Comparison of ENCODE assay signal across 8 cellular contexts in the genomic region with DNA sequence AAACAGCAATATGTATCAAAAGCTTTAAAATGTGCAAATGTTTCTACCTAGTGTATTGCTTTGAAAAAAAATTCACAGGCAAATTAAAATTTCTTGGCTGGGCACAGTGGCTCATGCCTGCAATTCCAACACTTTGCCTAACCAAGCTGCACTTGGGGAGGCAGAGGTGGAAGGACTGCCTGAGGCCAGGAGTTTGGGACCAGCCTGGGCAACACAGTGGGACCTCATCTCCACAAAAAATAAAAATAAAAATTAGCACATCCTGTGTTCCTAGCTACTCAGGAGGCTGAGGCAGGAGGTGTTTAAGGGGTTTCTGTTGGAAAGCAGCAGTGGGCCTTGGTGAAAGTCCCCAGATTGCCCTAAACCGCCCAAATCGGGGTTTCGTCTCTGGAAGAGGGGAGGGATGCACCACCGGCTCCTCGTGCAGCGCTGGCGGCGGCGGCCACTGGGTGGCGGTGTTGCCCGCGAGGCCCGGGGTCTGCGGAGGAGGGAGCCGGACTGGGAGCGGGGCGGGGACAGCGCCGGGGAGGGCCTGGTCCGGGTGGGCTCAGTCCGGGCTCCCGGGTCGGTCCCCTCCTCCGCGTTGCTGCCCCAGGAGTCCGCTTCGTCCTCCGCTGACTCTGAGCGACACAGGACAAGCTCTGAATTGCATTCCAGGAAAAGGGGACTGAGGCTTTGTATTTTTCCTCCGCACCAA.
DNase-seq lines count a peak whose midpoint lies in the region; ATAC-seq and TF ChIP-seq lines count a peak whose summit lies in the region.

No MANE protein-coding gene starts in this region.

- ATAC-seq in stimulated activated memory B cell treated with anti-CD40 and anti-IgM and Interleukin-4, amounts not matched to agents 10 μg/mL and 1 μg/mL and 100 μg/mL, for 72 hours, result peak; percentile 74

- DNase-seq in H7, result peak; percentile 97
- peak; percentile 15 for DNase-seq in NCI-H1694 (lab: John Stamatoyannopoulos, UW)
- peak; percentile 35 for DNase-seq in activated T-cell treated with anti-CD3 and anti-CD28 coated beads for 24 hours (ENCODE audit: low read depth)
- peak; percentile 19 for DNase-seq in fibroblast of gingiva (ENCODE audit: low read depth)
- no peak for DNase-seq in NCI-H2107 treated with DMSO at 0.1 percent for 48 hours (lab: John Stamatoyannopoulos, UW; ENCODE audit: unreplicated experiment)

- H3K4me3 ChIP-seq in H7 (ENCODE audit: insufficient read depth, low read depth, low read length) (peak overlapping the region; percentile 54), muscle layer of colon (ENCODE audit: low read depth in 1 of 2, low read length in 2 of 2) (peak overlapping the region; percentile 42 to 69)

- H3K27ac ChIP-seq in muscle layer of colon (ENCODE audit: low read depth, low read length), result no peak overlapping the region

- no peaks in the 10 kb centered on the region for H3K36me3 Mint-ChIP-seq in stimulated activated memory B cell treated with anti-CD40 and anti-IgM and Interleukin-4, amounts not matched to agents 10 μg/mL and 1 μg/mL and 100 μg/mL, for 72 hours

- TF ChIP-seq CTCF in GM12872 (IDR thresholded peaks at IDR 0.05; ENCODE audit: insufficient read depth, low read depth, low read length), result peak; percentile 82

- H3K27ac Mint-ChIP-seq in stimulated activated memory B cell treated with anti-CD40 and anti-IgM and Interleukin-4, amounts not matched to agents 10 μg/mL and 1 μg/mL and 100 μg/mL, for 72 hours, result no peak overlapping the region

- no peak overlapping the region for H3K9ac ChIP-seq in muscle layer of colon (ENCODE audit: low read length)

- H3K4me1 ChIP-seq in muscle layer of colon (ENCODE audit: insufficient read depth, low read length), result no peaks in the 10 kb centered on the region

- H3K4me1 Mint-ChIP-seq in stimulated activated memory B cell treated with anti-CD40 and anti-IgM and Interleukin-4, amounts not matched to agents 10 μg/mL and 1 μg/mL and 100 μg/mL, for 72 hours, result no peaks in the 10 kb centered on the region

- H3K9me3 ChIP-seq in muscle layer of colon (ENCODE audit: low read length), result no peaks in the 10 kb centered on the region

- H3K27me3 ChIP-seq in H7 (ENCODE audit: control insufficient read depth, insufficient read depth, low read length) (no peaks in the 10 kb centered on the region), muscle layer of colon (ENCODE audit: control insufficient read depth in 1 of 2, insufficient read depth in 2 of 2, low read length in 2 of 2) (peaks cover 0 to 14% of the 10 kb centered on the region in 2 donors)

- H3K36me3 ChIP-seq in H7 (replicated peaks; ENCODE audit: control insufficient read depth, insufficient read depth, low read length), result no peaks in the 10 kb centered on the region
- no peaks in the 10 kb centered on the region for H3K36me3 ChIP-seq in muscle layer of colon (ENCODE audit: insufficient read depth, low read length)

- peaks cover 64% of the 10 kb centered on the region for H3K27me3 Mint-ChIP-seq in stimulated activated memory B cell treated with anti-CD40 and anti-IgM and Interleukin-4, amounts not matched to agents 10 μg/mL and 1 μg/mL and 100 μg/mL, for 72 hours

- H3K4me3 Mint-ChIP-seq in stimulated activated memory B cell treated with anti-CD40 and anti-IgM and Interleukin-4, amounts not matched to agents 10 μg/mL and 1 μg/mL and 100 μg/mL, for 72 hours, result no peak overlapping the region

- H3K9me3 Mint-ChIP-seq in stimulated activated memory B cell treated with anti-CD40 and anti-IgM and Interleukin-4, amounts not matched to agents 10 μg/mL and 1 μg/mL and 100 μg/mL, for 72 hours, result peaks cover 4% of the 10 kb centered on the region
